ENCODE assay signal across 8 cellular contexts in the genomic region with DNA sequence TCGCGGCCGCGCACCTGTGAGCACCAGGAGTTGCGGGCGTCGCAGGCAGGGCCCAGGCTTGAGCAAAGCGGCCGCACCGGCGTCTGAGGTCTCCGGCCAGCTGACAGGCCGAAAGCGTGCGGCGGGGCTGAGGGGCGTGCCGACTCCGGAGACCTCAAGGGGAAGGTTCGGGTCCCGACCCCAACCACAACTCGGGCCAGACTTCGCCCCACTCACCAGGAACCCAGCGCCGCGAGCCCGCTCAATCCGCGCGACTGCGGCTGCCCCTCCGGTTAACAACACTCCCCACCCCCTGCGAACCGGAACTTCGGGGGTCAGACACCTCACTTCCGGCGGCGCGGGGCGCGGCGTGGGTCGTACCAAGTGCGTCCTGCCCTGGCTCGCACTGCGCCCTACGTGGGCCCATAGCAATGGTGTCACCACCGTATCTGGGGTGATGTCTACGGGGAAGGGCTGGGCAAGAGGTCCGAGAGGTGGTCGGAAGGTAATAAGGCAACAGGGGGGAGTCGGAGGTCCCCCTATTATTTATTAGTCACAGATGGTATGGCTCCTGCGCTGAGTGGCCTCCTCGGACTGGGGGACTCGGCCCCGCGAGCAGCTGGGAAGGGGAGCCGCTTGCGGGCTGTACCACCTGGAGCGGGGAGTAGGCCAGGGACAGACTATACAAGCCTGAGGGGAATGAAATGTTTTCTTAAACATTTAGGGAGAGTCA. TPM values are rescaled to one million over a fixed set of nuclear protein-coding genes. Genes with fewer than 3 reads are reported as not detected.
DNase-seq lines count a peak whose midpoint lies in the region; FAIRE-seq and TF ChIP-seq lines count a peak whose summit lies in the region.

A gene (minus strand): TSS at position 280 of the 712 bp plus-strand sequence. CDS start 918 bp downstream, outside the sequence.

- peaks cover 4% of the 10 kb centered on the region for H3K27me3 Mint-ChIP-seq in neural progenitor cell (ENCODE audit: insufficient read depth, low read depth)

- H3F3A ChIP-seq in neural progenitor cell (ENCODE audit: low read depth), result peaks cover 11% of the 10 kb centered on the region

- peak within 1 kb of the TSS; percentile 98 for H3K9ac ChIP-seq in neural progenitor cell

- H3K4me2 ChIP-seq in neural progenitor cell, result peak within 1 kb of the TSS; percentile 99

- no peaks in the 10 kb centered on the region for H3K36me3 Mint-ChIP-seq in neural progenitor cell

- peaks cover 21% of the 10 kb centered on the region for H3K4me1 Mint-ChIP-seq in neural progenitor cell

- peaks cover 8% of the 10 kb centered on the region for H3K4me1 ChIP-seq in neural progenitor cell

- peak within 1 kb of the TSS; percentile 98 for H3K4me3 Mint-ChIP-seq in neural progenitor cell

- peak; percentile 90 for DNase-seq in ELF-1 (ENCODE audit: low read depth, low spot score)
- DNase-seq in H54 (ENCODE audit: insufficient read length, low spot score), result peak; percentile 85
- DNase-seq in LoVo (ENCODE audit: low spot score), result peak; percentile 90
- DNase-seq in SHP77 treated with DMSO at 0.1 percent for 48 hours (lab: John Stamatoyannopoulos, UW), result peak; percentile 96
- peak; percentile 98 for DNase-seq in activated effector memory CD4-positive, alpha-beta T cell treated with anti-CD3 and anti-CD28 coated beads, Interleukin-2, amount 50 U/mL, for 16 hours
- peak; percentile 91 for DNase-seq in fibroblast of villous mesenchyme (ENCODE audit: low read depth)
- DNase-seq in neural progenitor cell (ENCODE audit: low spot score), result peak; percentile 93
- peak; percentile 79 for DNase-seq in stromal cell of bone marrow (ENCODE audit: low read depth)

- no peak for FAIRE-seq in H54 (lab: Jason Lieb, UNC)

- TF ChIP-seq POLR2A in H54 (IDR thresholded peaks at IDR 0.05; ENCODE audit: low read depth, low read length), result no peak; the same call in none of the 2 replicates

- no peaks in the 10 kb centered on the region for H3K27me3 ChIP-seq in neural progenitor cell

- no peak for TF ChIP-seq CTCF in fibroblast of villous mesenchyme (IDR thresholded peaks at IDR 0.05; ENCODE audit: insufficient read depth, low read depth, low read length)
- TF ChIP-seq CTCF in neural progenitor cell (IDR thresholded peaks at IDR 0.05), result no peak

- no peaks in the 10 kb centered on the region for H3K9me3 ChIP-seq in neural progenitor cell (ENCODE audit: low read depth)

- H3K36me3 ChIP-seq in neural progenitor cell, result no peaks in the 10 kb centered on the region

- no peaks in the 10 kb centered on the region for H3K9me3 Mint-ChIP-seq in neural progenitor cell

- peak within 1 kb of the TSS; percentile 100 for H3K27ac Mint-ChIP-seq in neural progenitor cell

- peak within 1 kb of the TSS; percentile 98 for H2AFZ ChIP-seq in neural progenitor cell (replicated peaks)

- H4K20me1 ChIP-seq in neural progenitor cell (ENCODE audit: low read depth), result peaks cover 11% of the 10 kb centered on the region

- H3K27ac ChIP-seq in neural progenitor cell, result peak within 1 kb of the TSS; percentile 99

- H3K4me3 ChIP-seq in fibroblast of villous mesenchyme (ENCODE audit: low read depth, low read length) (peak within 1 kb of the TSS; percentile 90), neural progenitor cell (peak within 1 kb of the TSS; percentile 93)

- peaks cover 21% of the 10 kb centered on the region for H3K79me2 ChIP-seq in neural progenitor cell (ENCODE audit: low read depth)

RNA-seq across cellular contexts. Expression of the gene that starts here (rescaled TPM):
- total RNA-seq in fibroblast of villous mesenchyme, result 13.0 and 13.5 TPM in 2 replicates
- 7.2 and 12.0 TPM in 2 replicates for total RNA-seq in neural progenitor cell (ENCODE audit: low replicate concordance)

Comparison
In these comparisons a context has a peak if more than half of its experiments do, and no peak if none do; other contexts are left out.
1. Peak in every context shown above with its lines: DNase-seq, H3K4me3 ChIP-seq and H3K27ac ChIP-seq.